ENCODE assay signal across 1 cellular context in genomic region chr5:5420251-5420650, GRCh38.
TF ChIP-seq lines count a peak whose summit lies in the region.

No MANE protein-coding gene starts in this region.

TF ChIP-seq in GM23338, 12 proteins besides CTCF, POLR2A, EP300 and RAD21 (continued from another document):
- TF ChIP-seq ZNF462 (CRISPR knock-in tag; IDR thresholded peaks at IDR 0.05) (no peak), JUNB (IDR thresholded peaks at IDR 0.05; ENCODE audit: unreplicated experiment) (no peak), STAT1 (IDR thresholded peaks at IDR 0.05; ENCODE audit: unreplicated experiment) (no peak), EZH2 (IDR thresholded peaks at IDR 0.05; ENCODE audit: low read depth, unreplicated experiment) (no peak), REST (IDR thresholded peaks at IDR 0.05; ENCODE audit: unreplicated experiment) (no peak), ZNF331 (CRISPR knock-in tag; IDR thresholded peaks at IDR 0.05; ENCODE audit: low read depth) (no peak), POLR2AphosphoS5 (IDR thresholded peaks at IDR 0.05; ENCODE audit: low read depth) (no peak), ETS1 (IDR thresholded peaks at IDR 0.05) (no peak)
